Comparison of ENCODE assay signal across 17 cellular contexts in the genomic region with DNA sequence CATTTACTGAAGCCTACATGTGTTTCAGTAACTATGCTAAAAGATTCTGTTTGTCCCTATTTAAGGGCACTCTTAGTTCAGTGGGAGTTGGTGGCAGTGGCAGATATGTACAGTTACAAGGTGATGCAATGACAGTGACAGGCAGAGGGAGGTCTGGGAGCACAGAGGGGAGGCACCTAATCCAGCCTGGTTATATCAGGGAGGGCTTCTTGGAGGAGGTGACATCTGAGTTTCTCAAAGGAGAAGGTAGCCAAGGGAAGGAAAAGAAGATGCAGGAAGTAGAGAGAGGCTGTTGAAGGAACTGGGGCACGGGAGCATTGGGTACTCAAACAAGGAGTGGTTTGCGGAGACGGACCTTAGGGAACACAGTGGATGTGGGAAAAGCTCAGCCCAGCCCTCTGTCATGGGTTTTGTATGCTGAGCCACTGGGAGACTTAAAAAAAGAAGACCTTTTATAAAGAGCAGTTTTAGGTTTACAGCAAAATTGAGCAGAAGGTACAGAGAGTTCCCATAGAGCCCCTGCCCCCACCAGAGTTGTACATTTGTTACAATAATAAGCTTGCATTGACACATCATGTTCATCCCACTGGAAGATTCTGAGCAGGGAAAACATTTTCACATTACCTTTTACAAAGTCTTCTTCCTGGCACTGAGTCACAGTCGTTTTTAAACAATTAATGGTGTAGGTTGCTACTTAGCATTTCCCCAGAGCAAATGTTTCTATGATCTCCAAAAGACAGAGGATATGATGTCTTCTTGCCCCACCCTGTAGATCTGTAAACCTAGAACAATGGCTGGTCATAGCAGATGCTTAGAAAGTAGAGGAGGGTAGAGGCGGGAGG.
A peak's percentile ranks its signal among the peaks of the same experiment; 100 is the strongest.
DNase-seq lines count a peak whose midpoint lies in the region; ATAC-seq and TF ChIP-seq lines count a peak whose summit lies in the region.
"Had no signal": no experiment of that assay in that cellular context is flagged by ENCODE, and none has a peak within 500 bp of the region (broad histone marks: within the 10 kb centered on the region; RNA-seq: fewer than 3 reads in every experiment).

No MANE protein-coding gene starts in this region.

- no peaks in the 10 kb centered on the region for H3K36me3 Mint-ChIP-seq in activated CD4-positive, alpha-beta T cell treated with anti-CD3 and anti-CD28 coated beads, Interleukin-2, amount 10 ng/mL, durations not matched to agents 24 days and 14 days (ENCODE audit: low read depth)
- H3K36me3 Mint-ChIP-seq in CD4-positive, CD25-positive, alpha-beta regulatory T cell: no peaks in the 10 kb centered on the region

- intact Hi-C loops in activated CD4-positive, alpha-beta T cell treated with anti-CD3 and anti-CD28 coated beads, Interleukin-2, amount 10 ng/mL, durations not matched to agents 24 days and 14 days (cut with micrococcal nuclease): no loop called here

- H3K27ac ChIP-seq in CD4-positive, CD25-positive, alpha-beta regulatory T cell (ENCODE audit: insufficient read depth, low read length, poor library complexity, severe bottlenecking): no peak overlapping the region
- no peak overlapping the region for H3K27ac ChIP-seq in RWPE2 (ENCODE audit: poor library complexity, severe bottlenecking)
- peak overlapping the region; percentile 6 for H3K27ac ChIP-seq in epithelial cell of prostate
- H3K27ac ChIP-seq: neutrophil, stomach had no signal

- no peaks in the 10 kb centered on the region for H3K36me3 ChIP-seq in CD4-positive, CD25-positive, alpha-beta regulatory T cell (ENCODE audit: control insufficient read depth, insufficient read depth, low read length)
- H3K36me3 ChIP-seq in RWPE2 (ENCODE audit: low read depth): no peaks in the 10 kb centered on the region
- H3K36me3 ChIP-seq: neutrophil, sigmoid colon, stomach had no signal

- peaks cover 38% of the 10 kb centered on the region for H3K4me1 Mint-ChIP-seq in activated CD4-positive, alpha-beta T cell treated with anti-CD3 and anti-CD28 coated beads, Interleukin-2, amount 10 ng/mL, durations not matched to agents 24 days and 14 days
- peaks cover 0 to 38% (median 24%) of the 10 kb centered on the region in 4 donors for H3K4me1 Mint-ChIP-seq in CD4-positive, CD25-positive, alpha-beta regulatory T cell

- H3K27me3 ChIP-seq in CD4-positive, CD25-positive, alpha-beta regulatory T cell (ENCODE audit: control insufficient read depth, insufficient read depth, low read length): peaks cover 4% of the 10 kb centered on the region
- no peaks in the 10 kb centered on the region for H3K27me3 ChIP-seq in RWPE2 (ENCODE audit: insufficient read depth, poor library complexity, severe bottlenecking)
- H3K27me3 ChIP-seq: sigmoid colon had no signal

- no peak overlapping the region for H3K4me3 ChIP-seq in CD4-positive, CD25-positive, alpha-beta regulatory T cell (ENCODE audit: low read depth, low read length)
- no peak overlapping the region for H3K4me3 ChIP-seq in RWPE2 (ENCODE audit: severe bottlenecking)
- H3K4me3 ChIP-seq: sigmoid colon, stomach had no signal

- H3K4me3 Mint-ChIP-seq in activated CD4-positive, alpha-beta T cell treated with anti-CD3 and anti-CD28 coated beads, Interleukin-2, amount 10 ng/mL, durations not matched to agents 24 days and 14 days: peak overlapping the region; percentile 11
- no peak overlapping the region for H3K4me3 Mint-ChIP-seq in CD4-positive, CD25-positive, alpha-beta regulatory T cell

- no peaks in the 10 kb centered on the region for H3K9me3 ChIP-seq in CD4-positive, CD25-positive, alpha-beta regulatory T cell (ENCODE audit: control insufficient read depth in 2 of 2, low read length in 2 of 2)
- no peaks in the 10 kb centered on the region for H3K9me3 ChIP-seq in RWPE2 (ENCODE audit: severe bottlenecking)
- H3K9me3 ChIP-seq: Caco-2, neutrophil, sigmoid colon, stomach had no signal

- peaks cover 31% of the 10 kb centered on the region for H3K27me3 Mint-ChIP-seq in activated CD4-positive, alpha-beta T cell treated with anti-CD3 and anti-CD28 coated beads, Interleukin-2, amount 10 ng/mL, durations not matched to agents 24 days and 14 days
- H3K27me3 Mint-ChIP-seq in CD4-positive, CD25-positive, alpha-beta regulatory T cell: peaks cover 26% of the 10 kb centered on the region

- peaks cover 7% of the 10 kb centered on the region for H3K4me1 ChIP-seq in CD4-positive, CD25-positive, alpha-beta regulatory T cell (ENCODE audit: control insufficient read depth, insufficient read depth, low read length, poor library complexity, severe bottlenecking)
- H3K4me1 ChIP-seq in RWPE2 (ENCODE audit: insufficient read depth, poor library complexity, severe bottlenecking): peaks cover 18% of the 10 kb centered on the region
- H3K4me1 ChIP-seq: Caco-2 had no signal

- H3K9me3 Mint-ChIP-seq in activated CD4-positive, alpha-beta T cell treated with anti-CD3 and anti-CD28 coated beads, Interleukin-2, amount 10 ng/mL, durations not matched to agents 24 days and 14 days: no peaks in the 10 kb centered on the region
- no peaks in the 10 kb centered on the region for H3K9me3 Mint-ChIP-seq in CD4-positive, CD25-positive, alpha-beta regulatory T cell

- DNase-seq in activated CD4-positive, alpha-beta T cell treated with anti-CD3 and anti-CD28 coated beads, Interleukin-2, amount 10 ng/mL, durations not matched to agents 24 days and 14 days: no peak
- DNase-seq in activated CD4-positive, alpha-beta T cell treated with anti-CD3 and anti-CD28 coated beads, Interleukin-2, amount 50 U/mL, for 1 hour: no peak
- DNase-seq in CD4-positive, CD25-positive, alpha-beta regulatory T cell: peak in 1 of 3 donors; percentile 54
- DNase-seq in RWPE2 (ENCODE audit: low spot score) (no peak), epithelial cell of prostate (ENCODE audit: low read depth, low spot score) (no peak), Ammon's horn (ENCODE audit: low spot score) (no peak), NCI-H2171 treated with DMSO at 0.1 percent for 48 hours (lab: John Stamatoyannopoulos, UW) (no peak), LoVo (ENCODE audit: low spot score) (no peak)
- DNase-seq: amniotic stem cell, Caco-2, EL, NCI-H1930, NCI-H524 treated with DMSO at 0.1 percent for 48 hours, sigmoid colon, stomach had no signal

- ATAC-seq in CD4-positive, CD25-positive, alpha-beta regulatory T cell (ENCODE audit: low read depth in 2 of 2): peak; percentile 46 to 67
- peak; percentile 26; the same call in 1 of the 3 replicates for ATAC-seq in RWPE2 (ENCODE audit: low read depth)
- ATAC-seq: HCT116 had no signal

- H3K27ac Mint-ChIP-seq in activated CD4-positive, alpha-beta T cell treated with anti-CD3 and anti-CD28 coated beads, Interleukin-2, amount 10 ng/mL, durations not matched to agents 24 days and 14 days: peak overlapping the region; percentile 5
- peak overlapping the region; percentile 18 to 88 (median 79) for H3K27ac Mint-ChIP-seq in CD4-positive, CD25-positive, alpha-beta regulatory T cell

- no peak for TF ChIP-seq CTCF in RWPE2 (IDR thresholded peaks at IDR 0.05; ENCODE audit: poor library complexity, severe bottlenecking)
